Comparison of ENCODE assay signal across 1 cellular context in genomic region chr2:237745250-237745613, GRCh38.
TF ChIP-seq lines count a peak whose summit lies in the region.

No MANE protein-coding gene starts in this region.

TF ChIP-seq in K562, 482 proteins besides CTCF, POLR2A, EP300 and RAD21:
- TF ChIP-seq ELK1 (CRISPR knock-in tag; IDR thresholded peaks at IDR 0.05): no peak
- 0 out of 2 replicates have a peak, but pooled peaks have one; percentile 18 for TF ChIP-seq ZNF316 (IDR thresholded peaks at IDR 0.05)
- no peak for TF ChIP-seq ZNF449 (CRISPR knock-in tag; IDR thresholded peaks at IDR 0.05)
- no peak for TF ChIP-seq ZFP36 (IDR thresholded peaks at IDR 0.05; ENCODE audit: low read depth, low read length, partially characterized antibody)
